In the genomic region with DNA sequence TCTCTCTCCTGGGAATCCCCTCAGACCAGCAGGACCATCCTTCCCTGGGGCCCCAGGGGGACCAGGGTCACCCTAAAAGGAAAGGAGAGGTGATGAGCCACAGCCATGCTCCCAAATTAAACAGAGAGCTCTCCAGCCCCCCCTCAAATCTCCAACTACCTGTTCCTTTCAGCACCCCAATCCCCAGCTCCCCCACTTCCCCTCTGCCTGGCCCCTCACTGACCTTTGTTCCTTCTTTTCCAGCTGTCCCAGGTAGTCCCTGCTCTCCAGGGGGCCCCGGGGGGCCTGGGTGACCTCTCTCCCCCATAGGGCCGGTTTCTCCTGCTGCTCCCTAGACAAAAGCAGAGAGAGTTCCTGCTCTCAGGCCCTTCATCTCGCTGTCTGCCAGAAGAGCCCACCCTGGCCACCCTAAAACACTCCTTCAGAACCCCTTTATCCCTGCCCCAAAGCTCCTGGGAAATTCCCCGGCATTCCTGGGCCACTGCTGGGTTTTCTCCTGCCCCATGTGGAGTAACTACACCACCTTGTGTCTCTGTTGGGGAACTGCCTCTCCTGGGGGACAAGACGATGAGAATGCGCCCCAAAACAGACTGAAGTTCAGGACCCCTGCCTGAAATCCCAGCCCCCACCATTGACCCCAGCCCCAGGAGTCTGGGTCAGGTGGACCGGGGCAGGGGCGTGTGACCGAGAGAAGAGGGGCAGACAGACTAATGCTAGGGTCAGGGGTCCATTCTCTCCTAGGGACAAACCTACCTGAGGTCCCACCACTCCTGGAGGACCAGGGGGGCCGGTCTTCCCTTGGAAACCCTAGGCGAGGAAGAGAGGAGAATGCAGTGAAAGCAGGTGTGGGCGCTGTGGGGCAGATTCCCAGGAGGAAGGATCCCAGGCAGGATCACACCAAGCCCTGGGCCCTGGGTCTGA, we compare ENCODE assay signal across 8 cellular contexts. TPM values are rescaled to one million over a fixed set of nuclear protein-coding genes. Genes with fewer than 3 reads are reported as not detected.
DNase-seq lines count a peak whose midpoint lies in the region; ATAC-seq and TF ChIP-seq lines count a peak whose summit lies in the region.

No MANE protein-coding gene starts in this region.

- no peaks in the 10 kb centered on the region for H3K27me3 ChIP-seq in colonic mucosa

- DNase-seq in EH (ENCODE audit: low read depth) = peak; percentile 56
- peak; percentile 14 for DNase-seq in LoVo (ENCODE audit: low spot score)
- no peak for DNase-seq in colonic mucosa
- no peak for DNase-seq in neural crest cell (ENCODE audit: low read depth, low spot score)
- DNase-seq in putamen (ENCODE audit: low spot score) = no peak
- DNase-seq in H4 (ENCODE audit: low spot score) = no peak
- DNase-seq in activated CD4-positive, alpha-beta T cell treated with anti-CD3 and anti-CD28 coated beads, Interleukin-2, amount 50 U/mL, for 4 hours = no peak
- DNase-seq in sciatic nerve (ENCODE audit: low spot score) = no peak

- no peak overlapping the region for H3K9ac ChIP-seq in colonic mucosa (ENCODE audit: low read depth in 2 of 2, low read length in 2 of 2)

- H3K27me3 Mint-ChIP-seq in neural crest cell (ENCODE audit: low read depth) = no peaks in the 10 kb centered on the region

- no peaks in the 10 kb centered on the region for H3K4me1 ChIP-seq in colonic mucosa

- H3K27ac ChIP-seq in colonic mucosa = no peak overlapping the region

- no peaks in the 10 kb centered on the region for H3K36me3 Mint-ChIP-seq in neural crest cell (ENCODE audit: low read depth)

- H3K4me3 ChIP-seq in colonic mucosa = no peak overlapping the region

- H3K36me3 ChIP-seq in colonic mucosa = no peaks in the 10 kb centered on the region

- H3K9me3 Mint-ChIP-seq in neural crest cell = no peaks in the 10 kb centered on the region

- no peak for ATAC-seq in sciatic nerve

- no peaks in the 10 kb centered on the region for H3K4me1 Mint-ChIP-seq in neural crest cell

- no peaks in the 10 kb centered on the region for H3K9me3 ChIP-seq in colonic mucosa

- H3K27ac Mint-ChIP-seq in neural crest cell (ENCODE audit: unreplicated experiment) = peak overlapping the region; percentile 12

- H3K4me3 Mint-ChIP-seq in neural crest cell = no peak overlapping the region

- peak; percentile 50 for TF ChIP-seq CTCF in colonic mucosa (IDR thresholded peaks at IDR 0.05)
- TF ChIP-seq CTCF in neural crest cell (conservative IDR thresholded peaks at IDR 0.05) = peak; percentile 51

- intact Hi-C loops in colonic mucosa (cut with DNase I) = no loop called here
- intact Hi-C loops in sciatic nerve (cut with DNase I) = no loop called here

RNA-seq across cellular contexts. Expression of a gene that starts 19.7 kb away (rescaled TPM):
- total RNA-seq in colonic mucosa (under 1 TPM; 0.13 to 0.44 TPM), neural crest cell (4.2 and 5.9 TPM in 2 replicates), sciatic nerve (5.6 TPM)
- 0.10 and 0.39 TPM in 2 replicates for total RNA-seq in H4 (2014; rRNA removed; shearing (Covaris generic))

RNA-seq across cellular contexts. Expression of a gene that starts 27.9 kb away (rescaled TPM):
- total RNA-seq in colonic mucosa (10 to 100 TPM; 33.4 to 36.3 TPM), neural crest cell (31.8 and 33.1 TPM in 2 replicates), sciatic nerve (54.0 TPM)
- 7.8 and 8.3 TPM in 2 replicates for total RNA-seq in H4 (2014; rRNA removed; shearing (Covaris generic))

RNA-seq across cellular contexts. Expression of a gene that starts 28.1 kb away (rescaled TPM):
- total RNA-seq in colonic mucosa (100 to 1,000 TPM; 170 to 212 TPM), neural crest cell (95.7 and 103 TPM in 2 replicates), sciatic nerve (65.3 TPM)
- 64.8 and 69.5 TPM in 2 replicates for total RNA-seq in H4 (2014; rRNA removed; shearing (Covaris generic))

RNA-seq across cellular contexts. Expression of a gene that starts 31.9 kb away (rescaled TPM):
- total RNA-seq in colonic mucosa (10 to 100 TPM; 13.0 to 23.7 TPM), neural crest cell (3.3 and 4.4 TPM in 2 replicates), sciatic nerve (12.7 TPM)
- total RNA-seq in H4 (2014; rRNA removed; shearing (Covaris generic)) = 1.2 and 5.6 TPM in 2 replicates

RNA-seq across cellular contexts. Expression of a gene that starts 35.7 kb away (rescaled TPM):
- total RNA-seq in colonic mucosa (10 to 100 TPM; 24.8 to 30.9 TPM), neural crest cell (61.2 and 61.7 TPM in 2 replicates), sciatic nerve (39.5 TPM)
- total RNA-seq in H4 (2014; rRNA removed; shearing (Covaris generic)) = 26.9 and 29.3 TPM in 2 replicates

Comparison
In these comparisons a context has a peak if more than half of its experiments do, and no peak if none do; other contexts are left out.
1. DNase-seq: peak in EH (single experiment) and LoVo (single experiment); none in colonic mucosa (single experiment), neural crest cell (single experiment), putamen (single experiment), H4 (single experiment), activated CD4-positive, alpha-beta T cell treated with anti-CD3 and anti-CD28 coated beads, Interleukin-2, amount 50 U/mL, for 4 hours (0 of 2) and sciatic nerve (single experiment).